21 cellular contexts compared by ENCODE assay signal in genomic region chr2:216559625-216560156, GRCh38.
A peak's percentile ranks its signal among the peaks of the same experiment; 100 is the strongest.
DNase-seq lines count a peak whose midpoint lies in the region; ATAC-seq and TF ChIP-seq lines count a peak whose summit lies in the region.
"Had no signal": no experiment of that assay in that cellular context is flagged by ENCODE, and none has a peak within 500 bp of the region (broad histone marks: within the 10 kb centered on the region; RNA-seq: fewer than 3 reads in every experiment).

No MANE protein-coding gene starts in this region.

- intact Hi-C loops in left lung (cut with DNase I): no loop called here

- ATAC-seq in HG03045 (IDR thresholded peaks at IDR 0.05; ENCODE audit: unreplicated experiment): no peak
- no peak for ATAC-seq in left lung
- ATAC-seq: CD8-positive, alpha-beta T cell; Right ventricle myocardium inferior had no signal

- H3K36me3 ChIP-seq in left lung: no peaks in the 10 kb centered on the region
- H3K36me3 ChIP-seq: BLaER1 treated with 17β-estradiol and CSF1 and Interleukin-3, amounts not matched to agents 10 nM and 100 nM; HAP-1 had no signal

- no peaks in the 10 kb centered on the region for H3K36me3 Mint-ChIP-seq in osteocyte (ENCODE audit: unreplicated experiment)
- H3K36me3 Mint-ChIP-seq: CD8-positive, alpha-beta T cell had no signal

- peaks cover 0 to 10% of the 10 kb centered on the region in 2 donors for H3K4me1 ChIP-seq in left lung
- H3K4me1 ChIP-seq: HAP-1 had no signal

- TF ChIP-seq CTCF in AG10803 (conservative IDR thresholded peaks at IDR 0.05; ENCODE audit: low read length): no peak
- no peak for TF ChIP-seq CTCF in choroid plexus epithelial cell (conservative IDR thresholded peaks at IDR 0.05; ENCODE audit: low read depth, low read length)
- no peak for TF ChIP-seq CTCF in osteocyte (IDR thresholded peaks at IDR 0.05)
- TF ChIP-seq CTCF in GM13977 (IDR thresholded peaks at IDR 0.05; ENCODE audit: extremely low read depth, insufficient read depth, missing control alignments): no peak
- TF ChIP-seq CTCF in left lung (IDR thresholded peaks at IDR 0.05): no peak

- H3K9me3 ChIP-seq in left lung: no peaks in the 10 kb centered on the region
- H3K9me3 ChIP-seq: HAP-1 had no signal

- peaks cover 87% of the 10 kb centered on the region for H3K4me1 Mint-ChIP-seq in osteocyte (ENCODE audit: unreplicated experiment)

- H3K27me3 Mint-ChIP-seq in osteocyte (ENCODE audit: unreplicated experiment): no peaks in the 10 kb centered on the region

- H3K4me3 Mint-ChIP-seq in osteocyte (ENCODE audit: unreplicated experiment): no peak overlapping the region
- H3K4me3 Mint-ChIP-seq: CD8-positive, alpha-beta T cell had no signal

- H3K27ac Mint-ChIP-seq in osteocyte (ENCODE audit: unreplicated experiment): peak overlapping the region; percentile 78
- H3K27ac Mint-ChIP-seq: CD8-positive, alpha-beta T cell had no signal

- no peaks in the 10 kb centered on the region for H3K9me3 Mint-ChIP-seq in osteocyte (ENCODE audit: unreplicated experiment)
- H3K9me3 Mint-ChIP-seq: CD8-positive, alpha-beta T cell had no signal

- no peak overlapping the region for H3K4me3 ChIP-seq in AG10803 (ENCODE audit: low read length)
- H3K4me3 ChIP-seq in choroid plexus epithelial cell (ENCODE audit: low read depth, low read length): no peak overlapping the region
- no peak overlapping the region for H3K4me3 ChIP-seq in left lung
- H3K4me3 ChIP-seq: BLaER1 treated with 17β-estradiol and CSF1 and Interleukin-3, amounts not matched to agents 10 nM and 100 nM; GM23248; HAP-1 had no signal

- no peaks in the 10 kb centered on the region for H3K27me3 ChIP-seq in left lung

- peak; percentile 77 for DNase-seq in AG10803 (ENCODE audit: low read depth)
- DNase-seq in NCI-H226: peak; percentile 7
- peak; percentile 56 for DNase-seq in choroid plexus epithelial cell (ENCODE audit: low read depth)
- DNase-seq in osteocyte (ENCODE audit: extremely low spot score, unreplicated experiment): no peak
- no peak for DNase-seq in GM13977 (ENCODE audit: low spot score)
- no peak for DNase-seq in left lung
- DNase-seq in COLO829 (ENCODE audit: low spot score): no peak
- DNase-seq: CD8-positive, alpha-beta T cell; DMS53; GM23248; MM.1S; NCI-H1092; NCI-H146; NCI-H2081; NCI-H510A; NCI-H748 treated with DMSO at 0.1 percent for 48 hours; NK-92 treated with Interleukin-12 subunit alpha and Interleukin-12 subunit beta, amount 100 ng/mL, for 24 hours had no signal

- in situ Hi-C loops in GM13977 (cut with MboI; ENCODE audit: low pct_unique_long_range_greater_than_20kb, low sequenced_read_pairs, unreplicated experiment): no loop called here

- no peak overlapping the region for H3K27ac ChIP-seq in left lung
- H3K27ac ChIP-seq: BLaER1 treated with 17β-estradiol and CSF1 and Interleukin-3, amounts not matched to agents 10 nM and 100 nM; GM23248 had no signal

Comparison
In these comparisons a context has a peak if more than half of its experiments do, and no peak if none do; other contexts are left out.
1. DNase-seq: peak in AG10803 (single experiment), NCI-H226 (single experiment) and choroid plexus epithelial cell (single experiment); none in osteocyte (single experiment), GM13977 (single experiment), left lung (0 of 2) and COLO829 (single experiment).